Comparison of ENCODE assay signal across 13 cellular contexts in genomic region chr7:40105879-40106473, GRCh38.
"Had no signal": no experiment of that assay in that cellular context is flagged by ENCODE, and none has a peak within 500 bp of the region (broad histone marks: within the 10 kb centered on the region; RNA-seq: fewer than 3 reads in every experiment).

No MANE protein-coding gene starts in this region.

- H3K4me1 ChIP-seq: gastroesophageal sphincter, neural progenitor cell, parathyroid adenoma, thyroid gland had no signal

- ATAC-seq: gastroesophageal sphincter had no signal

- H3K4me2 ChIP-seq: neural progenitor cell had no signal

- DNase-seq: activated CD4-positive, alpha-beta memory T cell treated with anti-CD3 and anti-CD28 coated beads for 36 hours; activated gamma-delta T cell treated with Interleukin-2 at 50 U/mL for 16 hours; activated naive CD8-positive, alpha-beta T cell treated with anti-CD3 and anti-CD28 coated beads, Interleukin-2, amount 10 ng/mL, durations not matched to agents 7 days and 5 days; activated T-cell treated with anti-CD3 and anti-CD28 coated beads, Interleukin-2, amount 50 U/mL, for 48 hours; effector CD4-positive, alpha-beta T cell; retina; T-helper 9 cell; thyroid gland had no signal

- H3K27ac ChIP-seq: gastroesophageal sphincter, neural progenitor cell, parathyroid adenoma, skin epidermis, thyroid gland, VCaP had no signal

- H3K9ac ChIP-seq: neural progenitor cell, parathyroid adenoma had no signal

- H3K9me3 ChIP-seq: gastroesophageal sphincter, thyroid gland had no signal

- H3K36me3 ChIP-seq: gastroesophageal sphincter, neural progenitor cell, thyroid gland had no signal

- H3K27me3 ChIP-seq: gastroesophageal sphincter, neural progenitor cell, thyroid gland had no signal

- H3K4me3 ChIP-seq: gastroesophageal sphincter, neural progenitor cell, skin epidermis, thyroid gland had no signal
